ENCODE assay signal across 12 cellular contexts in genomic region chr4:19309365-19309764, GRCh38.
DNase-seq lines count a peak whose midpoint lies in the region; ATAC-seq and TF ChIP-seq lines count a peak whose summit lies in the region.
"Had no signal": no experiment of that assay in that cellular context is flagged by ENCODE, and none has a peak within 500 bp of the region (broad histone marks: within the 10 kb centered on the region; RNA-seq: fewer than 3 reads in every experiment).

No MANE protein-coding gene starts in this region.

- H3K9me3 ChIP-seq in gastroesophageal sphincter (no peaks in the 10 kb centered on the region), thyroid gland (no peaks in the 10 kb centered on the region)

- H3K36me3 ChIP-seq in gastroesophageal sphincter (no peaks in the 10 kb centered on the region), thyroid gland (no peaks in the 10 kb centered on the region)

- TF ChIP-seq POLR2A in gastroesophageal sphincter (IDR thresholded peaks at IDR 0.05) (no peak), thyroid gland (IDR thresholded peaks at IDR 0.05) (no peak)

- no peak overlapping the region for H3K27ac ChIP-seq in gastroesophageal sphincter
- H3K27ac ChIP-seq in thyroid gland, result no peak overlapping the region

- no peaks in the 10 kb centered on the region for H3K27me3 Mint-ChIP-seq in nephron (ENCODE audit: low read depth)
- H3K27me3 Mint-ChIP-seq: activated CD4-positive, alpha-beta memory T cell treated with anti-CD3 and anti-CD28 coated beads for 36 hours; stimulated activated naive CD8-positive, alpha-beta T cell treated with anti-CD3 and anti-CD28 coated beads, Interleukin-15, amount 100 ng/mL, for 72 hours had no signal

- peaks cover 4% of the 10 kb centered on the region for H3K36me3 Mint-ChIP-seq in nephron (ENCODE audit: low read depth)
- H3K36me3 Mint-ChIP-seq: activated CD4-positive, alpha-beta memory T cell treated with anti-CD3 and anti-CD28 coated beads for 36 hours had no signal

- TF ChIP-seq CTCF in choroid plexus epithelial cell (conservative IDR thresholded peaks at IDR 0.05; ENCODE audit: low read depth, low read length) (peak; percentile 65), nephron (IDR thresholded peaks at IDR 0.05; ENCODE audit: unreplicated experiment in 3 of 3) (peak in 2 of 3 experiments; percentile 30 to 44), gastroesophageal sphincter (IDR thresholded peaks at IDR 0.05) (peak in 1 of 4 experiments; percentile 46), thyroid gland (IDR thresholded peaks at IDR 0.05) (peak in 1 of 6 experiments; percentile 11)

- H3K4me3 ChIP-seq in choroid plexus epithelial cell (ENCODE audit: low read depth, low read length) (no peak overlapping the region), gastroesophageal sphincter (no peak overlapping the region), thyroid gland (replicated peaks in 1 of 3) (no peak overlapping the region)

- DNase-seq in DMS53 (lab: John Stamatoyannopoulos, UW) (peak; percentile 32), DMS53 treated with DMSO at 0.1 percent for 48 hours (lab: John Stamatoyannopoulos, UW; ENCODE audit: unreplicated experiment) (no peak), NCI-H2227 (lab: John Stamatoyannopoulos, UW; ENCODE audit: unreplicated experiment) (peak; percentile 46), choroid plexus epithelial cell (ENCODE audit: low read depth) (peak; percentile 86), posterior vena cava (ENCODE audit: low spot score) (no peak), thyroid gland (no peak)
- DNase-seq: activated CD4-positive, alpha-beta memory T cell treated with anti-CD3 and anti-CD28 coated beads for 36 hours; amygdala; GOT3; stimulated activated naive CD8-positive, alpha-beta T cell treated with anti-CD3 and anti-CD28 coated beads, Interleukin-15, amount 100 ng/mL, for 72 hours had no signal

- H3K27ac Mint-ChIP-seq in nephron, result peak overlapping the region; percentile 24 to 46 (median 32)
- H3K27ac Mint-ChIP-seq: activated CD4-positive, alpha-beta memory T cell treated with anti-CD3 and anti-CD28 coated beads for 36 hours; stimulated activated naive CD8-positive, alpha-beta T cell treated with anti-CD3 and anti-CD28 coated beads, Interleukin-15, amount 100 ng/mL, for 72 hours had no signal

- no peak for ATAC-seq in gastroesophageal sphincter
- ATAC-seq: stimulated activated naive CD8-positive, alpha-beta T cell treated with anti-CD3 and anti-CD28 coated beads, Interleukin-15, amount 100 ng/mL, for 72 hours had no signal

- TF ChIP-seq EP300 in gastroesophageal sphincter (IDR thresholded peaks at IDR 0.05), result no peak

- peaks cover 8% of the 10 kb centered on the region for H3K4me1 Mint-ChIP-seq in nephron
- H3K4me1 Mint-ChIP-seq: stimulated activated naive CD8-positive, alpha-beta T cell treated with anti-CD3 and anti-CD28 coated beads, Interleukin-15, amount 100 ng/mL, for 72 hours had no signal

- H3K4me1 ChIP-seq in gastroesophageal sphincter (no peaks in the 10 kb centered on the region), thyroid gland (no peaks in the 10 kb centered on the region)

- WGBS in gastroesophageal sphincter (ENCODE audit: low coverage in 1 of 2), 2 donors, result 48 to 49% methylated on average over 2 of the region's 2 CpGs
- 64 to 66% methylated on average over 2 of the region's 2 CpGs for WGBS in thyroid gland, 2 donors

- H3K27me3 ChIP-seq in gastroesophageal sphincter (no peaks in the 10 kb centered on the region), thyroid gland (no peaks in the 10 kb centered on the region)

- H3K4me3 Mint-ChIP-seq in nephron, result no peak overlapping the region
- H3K4me3 Mint-ChIP-seq: activated CD4-positive, alpha-beta memory T cell treated with anti-CD3 and anti-CD28 coated beads for 36 hours; stimulated activated naive CD8-positive, alpha-beta T cell treated with anti-CD3 and anti-CD28 coated beads, Interleukin-15, amount 100 ng/mL, for 72 hours had no signal

- intact Hi-C loops in posterior vena cava (cut with DNase I), result no loop called here
- intact Hi-C loops in thyroid gland (cut with DNase I), result no loop called here

- peaks cover 12% of the 10 kb centered on the region for H3K9me3 Mint-ChIP-seq in nephron

Comparison
In these comparisons a context has a peak if more than half of its experiments do, and no peak if none do; other contexts are left out.
1. DNase-seq: peak in DMS53 (single experiment), NCI-H2227 (single experiment) and choroid plexus epithelial cell (single experiment); none in DMS53 treated with DMSO at 0.1 percent for 48 hours (single experiment), posterior vena cava (single experiment) and thyroid gland (0 of 2).